8 cellular contexts compared by ENCODE assay signal in genomic region chr1:155242805-155243358, GRCh38. TPM values are rescaled to one million over a fixed set of nuclear protein-coding genes. Genes with fewer than 3 reads are reported as not detected.
DNase-seq lines count a peak whose midpoint lies in the region; TF ChIP-seq lines count a peak whose summit lies in the region.

No MANE protein-coding gene starts in this region.

- no peaks in the 10 kb centered on the region for H3K9me3 ChIP-seq in CD4-positive, alpha-beta memory T cell (ENCODE audit: control insufficient read depth in 1 of 2, low read length in 2 of 2)
- H3K9me3 ChIP-seq in osteoblast (ENCODE audit: low read depth, low read length), result no peaks in the 10 kb centered on the region

- peaks cover 0 to 9% (median 2%) of the 10 kb centered on the region in 8 donors for H3K9me3 Mint-ChIP-seq in CD4-positive, alpha-beta memory T cell
- no peaks in the 10 kb centered on the region for H3K9me3 Mint-ChIP-seq in dendritic cell treated with granulocyte-macrophage colony-stimulating factor and Interleukin-4, amounts not matched to agents 40 ng/mL and 50 ng/mL, for 4 days

- no peaks in the 10 kb centered on the region for H4K20me1 ChIP-seq in osteoblast (ENCODE audit: insufficient read depth, low read length)

- no peak for DNase-seq in CD4-positive, alpha-beta memory T cell
- DNase-seq in NCI-H69 (lab: John Stamatoyannopoulos, UW) (peak; percentile 53), osteoblast (ENCODE audit: insufficient read length, low spot score, missing footprints) (no peak), NCI-H526 (lab: John Stamatoyannopoulos, UW) (no peak), NCI-H524 treated with DMSO at 0.1 percent for 48 hours (lab: John Stamatoyannopoulos, UW) (no peak), inferior parietal cortex (ENCODE audit: extremely low spot score) (no peak), GDM1 (lab: John Stamatoyannopoulos, UW) (no peak)

- intact Hi-C loops in CD4-positive, alpha-beta memory T cell (cut with micrococcal nuclease), result loop anchor here (5.0 kb wide), 4 partner anchors 34 to 71 kb away; partner anchors contain the start of genes HCN3, KRTCAP2, MTX1 and THBS3
- intact Hi-C loops in dendritic cell treated with granulocyte-macrophage colony-stimulating factor and Interleukin-4, amounts not matched to agents 40 ng/mL and 50 ng/mL, for 4 days (cut with micrococcal nuclease), result loop anchor here (5.0 kb wide), 1 partner anchor 36 kb away; the partner anchor contains the start of genes MTX1 and THBS3

- H3K4me3 ChIP-seq in CD4-positive, alpha-beta memory T cell (ENCODE audit: low read length in 2 of 2), result no peak overlapping the region
- peak overlapping the region; percentile 75 for H3K4me3 ChIP-seq in osteoblast (ENCODE audit: insufficient read depth, low read length)

- H3K4me3 Mint-ChIP-seq in CD4-positive, alpha-beta memory T cell, result peak overlapping the region; percentile 90 to 98 (median 93)
- H3K4me3 Mint-ChIP-seq in dendritic cell treated with granulocyte-macrophage colony-stimulating factor and Interleukin-4, amounts not matched to agents 40 ng/mL and 50 ng/mL, for 4 days, result peak overlapping the region; percentile 78

- H3K27ac ChIP-seq in CD4-positive, alpha-beta memory T cell (ENCODE audit: low read depth, low read length), result peak overlapping the region; percentile 78
- H3K27ac ChIP-seq in osteoblast (ENCODE audit: low read depth, low read length), result peak overlapping the region; percentile 75

- peaks cover 3% of the 10 kb centered on the region in 2 donors for H3K27me3 Mint-ChIP-seq in CD4-positive, alpha-beta memory T cell
- no peaks in the 10 kb centered on the region for H3K27me3 Mint-ChIP-seq in dendritic cell treated with granulocyte-macrophage colony-stimulating factor and Interleukin-4, amounts not matched to agents 40 ng/mL and 50 ng/mL, for 4 days

- peak overlapping the region; percentile 84 to 100 (median 99) for H3K27ac Mint-ChIP-seq in CD4-positive, alpha-beta memory T cell
- peak overlapping the region; percentile 91 for H3K27ac Mint-ChIP-seq in dendritic cell treated with granulocyte-macrophage colony-stimulating factor and Interleukin-4, amounts not matched to agents 40 ng/mL and 50 ng/mL, for 4 days

- no peaks in the 10 kb centered on the region for H3K27me3 ChIP-seq in CD4-positive, alpha-beta memory T cell (ENCODE audit: insufficient read depth, low read length)
- no peaks in the 10 kb centered on the region for H3K27me3 ChIP-seq in osteoblast (ENCODE audit: insufficient read depth, low read length)

- CTCF ChIA-PET in CD4-positive, alpha-beta memory T cell (lab: Charles Lee; ENCODE audit: partially characterized antibody), result interaction anchor here (0.7 to 3.2 kb wide), 5 partner anchors 8 to 70 kb away, joined by 3 to 14 read pairs (median 4); partner anchors contain the start of genes KRTCAP2, MTX1 and THBS3

- POLR2A ChIA-PET in CD4-positive, alpha-beta memory T cell (lab: Charles Lee; ENCODE audit: partially characterized antibody), result interaction anchor here (0.8 to 3.5 kb wide), 8 partner anchors 11 to 81 kb away, joined by 3 to 47 read pairs (median 17); partner anchors contain the start of genes ENTREP3, MTX1, SCAMP3 and THBS3

- no peaks in the 10 kb centered on the region for H3K36me3 ChIP-seq in CD4-positive, alpha-beta memory T cell (ENCODE audit: insufficient read depth, low read length)
- peaks cover 13% of the 10 kb centered on the region for H3K36me3 ChIP-seq in osteoblast (ENCODE audit: insufficient read depth, low read length)

- H2AFZ ChIP-seq in osteoblast (ENCODE audit: low read length), result no peak overlapping the region

- peak overlapping the region; percentile 93 for H3K4me2 ChIP-seq in osteoblast (ENCODE audit: insufficient read depth, low read length)

- peaks cover 47% of the 10 kb centered on the region for H3K4me1 ChIP-seq in CD4-positive, alpha-beta memory T cell (ENCODE audit: insufficient read depth, low read length)
- H3K4me1 ChIP-seq in osteoblast (ENCODE audit: insufficient read depth, low read length), result peaks cover 23% of the 10 kb centered on the region

- H3K79me2 ChIP-seq in osteoblast (ENCODE audit: insufficient read depth, low read length), result peaks cover 33% of the 10 kb centered on the region

- H3K4me1 Mint-ChIP-seq in CD4-positive, alpha-beta memory T cell, result peaks cover 16 to 59% (median 43%) of the 10 kb centered on the region in 4 donors
- H3K4me1 Mint-ChIP-seq in dendritic cell treated with granulocyte-macrophage colony-stimulating factor and Interleukin-4, amounts not matched to agents 40 ng/mL and 50 ng/mL, for 4 days (ENCODE audit: low read depth), result peaks cover 64% of the 10 kb centered on the region

- peaks cover 3 to 20% of the 10 kb centered on the region in 2 donors for H3K36me3 Mint-ChIP-seq in CD4-positive, alpha-beta memory T cell
- peaks cover 38% of the 10 kb centered on the region for H3K36me3 Mint-ChIP-seq in dendritic cell treated with granulocyte-macrophage colony-stimulating factor and Interleukin-4, amounts not matched to agents 40 ng/mL and 50 ng/mL, for 4 days (ENCODE audit: low read depth)

- TF ChIP-seq CTCF in osteoblast (IDR thresholded peaks at IDR 0.05; ENCODE audit: extremely low read depth, low read depth, low read length), result no peak

RNA-seq across cellular contexts. Expression of gene ENTREP3, which starts 12.4 kb away (rescaled TPM):
- 10 to 100 TPM; 10.5 to 12.2 TPM for total RNA-seq in CD4-positive, alpha-beta memory T cell
- 1 to 10 TPM in 1 of 2 donors, under 1 TPM in 1; 0.50 to 1.8 TPM for polyA plus RNA-seq in CD4-positive, alpha-beta memory T cell
- total RNA-seq in osteoblast, result 6.5 and 7.7 TPM in 2 replicates

RNA-seq across cellular contexts. Expression of gene SCAMP3, which starts 19.3 kb away (rescaled TPM):
- total RNA-seq in CD4-positive, alpha-beta memory T cell, result 100 to 1,000 TPM in 1 of 2 experiments, 10 to 100 TPM in 1; 94.4 to 101 TPM
- 100 to 1,000 TPM; 132 to 160 TPM for polyA plus RNA-seq in CD4-positive, alpha-beta memory T cell
- total RNA-seq in osteoblast, result 35.9 and 41.3 TPM in 2 replicates

RNA-seq across cellular contexts. Expression of gene CLK2, which starts 30.4 kb away (rescaled TPM):
- total RNA-seq in CD4-positive, alpha-beta memory T cell, result 100 to 1,000 TPM; 123 to 126 TPM
- polyA plus RNA-seq in CD4-positive, alpha-beta memory T cell, result 10 to 100 TPM; 11.4 to 21.5 TPM
- 17.4 and 19.7 TPM in 2 replicates for total RNA-seq in osteoblast

RNA-seq across cellular contexts. Expression of gene HCN3, which starts 34.4 kb away (rescaled TPM):
- 1 to 10 TPM; 4.9 to 5.3 TPM for total RNA-seq in CD4-positive, alpha-beta memory T cell
- under 1 TPM; 0.10 to 0.41 TPM for polyA plus RNA-seq in CD4-positive, alpha-beta memory T cell
- total RNA-seq in osteoblast, result 2.5 and 2.9 TPM in 2 replicates

RNA-seq across cellular contexts. Expression of gene MTX1, which starts 34.4 kb away (rescaled TPM):
- 10 to 100 TPM; 17.7 to 18.2 TPM for total RNA-seq in CD4-positive, alpha-beta memory T cell
- polyA plus RNA-seq in CD4-positive, alpha-beta memory T cell, result 10 to 100 TPM; 42.5 to 65.5 TPM
- 37.4 and 42.7 TPM in 2 replicates for total RNA-seq in osteoblast
